In genomic region chr22:42070517-42071422, GRCh38 we compare ENCODE assay signal across 8 cellular contexts. TPM values are rescaled to one million over a fixed set of nuclear protein-coding genes. Genes with fewer than 3 reads are reported as not detected.
DNase-seq lines count a peak whose midpoint lies in the region; ATAC-seq and TF ChIP-seq lines count a peak whose summit lies in the region.

Gene NAGA (minus strand): TSS chr22:42070812. CDS start chr22:42070297, 515 bp downstream.

- H3K36me3 ChIP-seq in DND-41 (ENCODE audit: insufficient read depth, low read length): peaks cover 25% of the 10 kb centered on the region
- no peaks in the 10 kb centered on the region for H3K36me3 ChIP-seq in GM23248 (ENCODE audit: low read depth)
- peaks cover 18 to 28% (median 26%) of the 10 kb centered on the region in 4 donors for H3K36me3 ChIP-seq in esophagus muscularis mucosa
- peaks cover 10 to 26% of the 10 kb centered on the region in 2 donors for H3K36me3 ChIP-seq in muscle layer of duodenum (ENCODE audit: control insufficient read depth in 1 of 2, insufficient read depth in 2 of 2, low read length in 2 of 2)

- H2AFZ ChIP-seq in DND-41 (ENCODE audit: low read depth, low read length): peak within 1 kb of the TSS; percentile 93
- peak within 1 kb of the TSS; percentile 83 for H2AFZ ChIP-seq in GM23248

- intact Hi-C loops in esophagus muscularis mucosa (cut with DNase I): no loop called here

- H3K27me3 ChIP-seq in DND-41 (ENCODE audit: insufficient read depth, low read length, poor library complexity): no peaks in the 10 kb centered on the region
- H3K27me3 ChIP-seq in GM23248 (replicated peaks; ENCODE audit: insufficient read depth): no peaks in the 10 kb centered on the region
- no peaks in the 10 kb centered on the region for H3K27me3 ChIP-seq in esophagus muscularis mucosa
- H3K27me3 ChIP-seq in muscle layer of duodenum (ENCODE audit: low read depth, low read length): no peaks in the 10 kb centered on the region

- peak; percentile 42 for TF ChIP-seq POLR2A in esophagus muscularis mucosa (IDR thresholded peaks at IDR 0.05; ENCODE audit: low read depth)

- peaks cover 11% of the 10 kb centered on the region for H3F3A ChIP-seq in GM23248 (ENCODE audit: insufficient read depth)

- H3K27ac ChIP-seq in DND-41 (ENCODE audit: low read length) (peak within 1 kb of the TSS; percentile 92), GM23248 (peak within 1 kb of the TSS; percentile 88), esophagus muscularis mucosa (replicated peaks in 1 of 4) (peak within 1 kb of the TSS; percentile 92 to 95 (median 92)), muscle layer of duodenum (ENCODE audit: low read length) (peak within 1 kb of the TSS; percentile 86)

- H4K20me1 ChIP-seq in DND-41 (ENCODE audit: insufficient read depth, low read length) (no peaks in the 10 kb centered on the region), GM23248 (ENCODE audit: insufficient read depth) (no peaks in the 10 kb centered on the region)

- peaks cover 45% of the 10 kb centered on the region for H3K4me1 Mint-ChIP-seq in activated T-cell treated with anti-CD3 and anti-CD28 coated beads, Interleukin-2, amount 50 U/mL, for 72 hours (ENCODE audit: low read depth)

- H3K9me3 ChIP-seq in DND-41 (ENCODE audit: insufficient read depth, low read length, severe bottlenecking) (no peaks in the 10 kb centered on the region), GM23248 (ENCODE audit: low read depth) (no peaks in the 10 kb centered on the region), esophagus muscularis mucosa (no peaks in the 10 kb centered on the region), muscle layer of duodenum (ENCODE audit: control insufficient read depth in 1 of 2, low read length in 2 of 2) (no peaks in the 10 kb centered on the region)

- H3K79me2 ChIP-seq in DND-41 (ENCODE audit: insufficient read depth, low read length) (peaks cover 8% of the 10 kb centered on the region; the same call in 1 of the 2 replicates), GM23248 (ENCODE audit: insufficient read depth) (peaks cover 27% of the 10 kb centered on the region)

- H3K4me1 ChIP-seq in DND-41 (ENCODE audit: insufficient read depth, low read length) (peaks cover 29% of the 10 kb centered on the region), GM23248 (ENCODE audit: insufficient read depth) (peaks cover 24% of the 10 kb centered on the region), esophagus muscularis mucosa (peaks cover 41 to 67% (median 58%) of the 10 kb centered on the region in 4 donors), muscle layer of duodenum (ENCODE audit: control insufficient read depth in 1 of 2, insufficient read depth in 2 of 2, low read length in 2 of 2) (peaks cover 6 to 17% of the 10 kb centered on the region in 2 donors)

- H3K9ac ChIP-seq in DND-41 (ENCODE audit: low read depth, low read length) (peak within 1 kb of the TSS; percentile 71), GM23248 (peak within 1 kb of the TSS; percentile 80)

- DNase-seq in DND-41 (peak; percentile 97), GM23248 (peak; percentile 99), Kasumi-1 (lab: John Stamatoyannopoulos, UW) (peak; percentile 96 to 97), RKO (ENCODE audit: low spot score) (peak; percentile 97), esophagus muscularis mucosa (ENCODE audit: extremely low spot score) (peak; percentile 99)
- DNase-seq in activated T-cell treated with anti-CD3 and anti-CD28 coated beads, Interleukin-2, amount 50 U/mL, for 72 hours: peak; percentile 95 to 98
- peak; percentile 83 for DNase-seq in stimulated activated CD8-positive, alpha-beta memory T cell treated with anti-CD3 and anti-CD28 coated beads, Interleukin-7, amount 100 ng/mL, for 24 hours (ENCODE audit: low read depth)

- H3K27me3 Mint-ChIP-seq in activated T-cell treated with anti-CD3 and anti-CD28 coated beads, Interleukin-2, amount 50 U/mL, for 72 hours (ENCODE audit: low read depth): no peaks in the 10 kb centered on the region

- peak within 1 kb of the TSS; percentile 76 for H3K27ac Mint-ChIP-seq in activated T-cell treated with anti-CD3 and anti-CD28 coated beads, Interleukin-2, amount 50 U/mL, for 72 hours

- no peaks in the 10 kb centered on the region for H3K9me3 Mint-ChIP-seq in activated T-cell treated with anti-CD3 and anti-CD28 coated beads, Interleukin-2, amount 50 U/mL, for 72 hours

- ATAC-seq in DND-41 (ENCODE audit: insufficient read depth, low read depth): peak; percentile 99
- peak; percentile 97 to 98 for ATAC-seq in activated T-cell treated with anti-CD3 and anti-CD28 coated beads, Interleukin-2, amount 50 U/mL, for 72 hours (replicated peaks in 1 of 2)

- in situ Hi-C loops in GM23248 (cut with MboI): no loop called here

- TF ChIP-seq CTCF in DND-41 (IDR thresholded peaks at IDR 0.05; ENCODE audit: borderline replicate concordance, extremely low read depth, low read length, poor library complexity, severe bottlenecking) (no peak), esophagus muscularis mucosa (IDR thresholded peaks at IDR 0.05) (no peak)

- WGBS in GM23248 (ENCODE audit: low coverage in 1 of 2, low lambda C conversion rate in 2 of 2, missing lambda C conversion rate in 2 of 2), 2 experiments: 1 to 2% methylated on average over 56 of the region's 56 CpGs
- 1% methylated on average over 25 of the region's 56 CpGs for WGBS in esophagus muscularis mucosa

- H3K9me2 ChIP-seq in GM23248 (ENCODE audit: insufficient read depth): no peaks in the 10 kb centered on the region

- no peak for TF ChIP-seq EP300 in esophagus muscularis mucosa (IDR thresholded peaks at IDR 0.05)

- H3K4me3 Mint-ChIP-seq in activated T-cell treated with anti-CD3 and anti-CD28 coated beads, Interleukin-2, amount 50 U/mL, for 72 hours: peak within 1 kb of the TSS; percentile 91 to 98

- H3K36me3 Mint-ChIP-seq in activated T-cell treated with anti-CD3 and anti-CD28 coated beads, Interleukin-2, amount 50 U/mL, for 72 hours (ENCODE audit: insufficient read depth in 2 of 2): peaks cover 1 to 3% of the 10 kb centered on the region in 2 donors

- H3K4me3 ChIP-seq in DND-41 (ENCODE audit: low read depth in 1 of 2, low read length in 2 of 2): peak within 1 kb of the TSS; percentile 34 to 72; a peak in 3 of 4 replicates
- peak within 1 kb of the TSS; percentile 71 for H3K4me3 ChIP-seq in GM23248
- peak within 1 kb of the TSS; percentile 65 to 92 (median 77) for H3K4me3 ChIP-seq in esophagus muscularis mucosa
- peak within 1 kb of the TSS; percentile 72 to 77 for H3K4me3 ChIP-seq in muscle layer of duodenum (ENCODE audit: low read depth in 1 of 2, low read length in 2 of 2)

- H3K4me2 ChIP-seq in DND-41 (ENCODE audit: insufficient read depth, low read length) (peak within 1 kb of the TSS; percentile 91), GM23248 (ENCODE audit: unreplicated experiment) (peak within 1 kb of the TSS; percentile 91)

RNA-seq across cellular contexts. Expression of gene NAGA, which starts in this region (rescaled TPM):
- 40.4 and 41.0 TPM in 2 replicates for total RNA-seq in GM23248 (2014; rRNA removed; shearing (Covaris generic))
- 25.9 and 26.4 TPM in 2 replicates for polyA plus RNA-seq in GM23248 (2016; fragmentation: Nextera tagmentation; extraction: Ambion mirVana)
- total RNA-seq in activated T-cell treated with anti-CD3 and anti-CD28 coated beads, Interleukin-2, amount 50 U/mL, for 72 hours: 10 to 100 TPM; 18.6 to 27.5 TPM
- total RNA-seq in esophagus muscularis mucosa: 10 to 100 TPM; 26.2 to 40.9 (median 33.7) TPM

Comparison
In these comparisons a context has a peak if more than half of its experiments do, and no peak if none do; other contexts are left out.
1. Peak in every context shown above with its lines: DNase-seq, ATAC-seq, H3K4me3 ChIP-seq and H3K27ac ChIP-seq.